In the genomic region with DNA sequence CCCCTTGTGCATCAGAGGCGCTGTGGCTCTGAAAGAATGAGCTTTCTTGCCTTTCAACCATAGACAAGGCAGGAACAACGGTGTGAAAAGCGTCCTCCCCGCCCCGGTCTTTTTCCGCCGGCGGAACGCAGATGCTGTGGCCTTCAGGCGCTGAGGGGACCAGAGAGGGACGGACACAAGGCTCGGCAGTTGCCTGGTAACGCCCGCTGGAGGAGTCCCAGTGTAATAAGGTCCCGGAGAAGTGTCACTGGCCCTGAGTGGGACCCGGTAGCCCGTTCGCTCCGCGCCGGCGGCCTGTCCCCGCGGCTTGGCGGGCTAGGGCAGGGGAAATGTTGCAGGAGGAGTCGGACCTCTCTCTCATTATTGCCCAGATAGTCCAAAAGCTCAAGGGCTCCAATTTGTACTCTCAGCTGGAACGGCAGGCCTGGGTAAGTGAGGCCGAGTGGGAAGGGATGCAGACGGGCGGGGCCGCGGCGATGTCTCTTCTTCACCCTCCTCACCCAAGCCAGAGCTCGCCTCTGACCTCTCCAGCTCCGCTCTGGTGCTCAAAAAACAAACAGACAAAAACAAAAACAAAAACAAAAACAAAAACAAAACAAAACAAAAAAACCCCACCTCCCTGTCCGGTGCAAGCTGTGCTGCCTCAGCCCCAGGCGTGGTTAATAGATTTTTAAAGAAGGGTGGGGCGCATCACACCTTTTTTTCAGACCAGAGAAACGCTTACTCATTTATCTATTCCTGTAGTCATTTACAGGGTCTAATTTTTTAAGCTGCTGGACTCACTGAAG, we compare ENCODE assay signal across 1 cellular context.
TF ChIP-seq lines count a peak whose summit lies in the region.

A gene with protein sequence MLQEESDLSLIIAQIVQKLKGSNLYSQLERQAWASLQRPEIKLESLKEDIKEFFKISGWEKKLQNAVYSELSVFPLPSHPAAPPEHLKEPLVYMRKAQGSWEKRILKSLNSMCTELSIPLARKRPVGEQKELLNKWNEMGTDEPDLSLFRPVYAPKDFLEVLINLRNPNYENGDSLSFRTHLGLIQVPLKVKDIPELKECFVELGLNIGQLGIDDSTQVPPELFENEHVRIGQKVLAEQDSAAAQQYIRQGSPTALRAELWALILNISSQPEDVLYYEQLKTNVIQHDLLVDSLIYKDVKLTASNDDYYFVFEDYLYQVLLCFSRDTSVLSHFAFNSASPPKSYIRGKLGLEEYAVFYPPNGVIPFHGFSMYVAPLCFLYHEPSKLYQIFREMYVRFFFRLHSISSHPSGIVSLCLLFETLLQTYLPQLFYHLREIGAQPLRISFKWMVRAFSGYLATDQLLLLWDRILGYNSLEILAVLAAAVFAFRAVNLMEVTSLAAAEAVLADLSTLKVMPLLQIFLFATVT (plus strand): TSS at position 220 of the 788 bp plus-strand sequence. CDS start 110 bp downstream, at position 330.

TF ChIP-seq in K562, 482 proteins besides CTCF, POLR2A, EP300 and RAD21 (continued from another document and continues in another):
- no peak for TF ChIP-seq IRF9 (tag; IDR thresholded peaks at IDR 0.05)
- TF ChIP-seq ZNF311 (CRISPR knock-in tag; IDR thresholded peaks at IDR 0.05): no peak
- TF ChIP-seq ZNF778 (CRISPR knock-in tag; IDR thresholded peaks at IDR 0.05): no peak
- TF ChIP-seq ATF4 (CRISPR knock-in tag; IDR thresholded peaks at IDR 0.05): peak; percentile 32; the same call in 1 of the 2 replicates
- TF ChIP-seq GABPA (tag; conservative IDR thresholded peaks at IDR 0.05; ENCODE audit: low read depth): peak; percentile 91
- peak; percentile 16 to 98; a peak in 2 of 4 replicates for TF ChIP-seq TRIM24 (IDR thresholded peaks at IDR 0.05)
- no peak for TF ChIP-seq CHD1 (IDR thresholded peaks at IDR 0.05; ENCODE audit: low read length)
- no peak for TF ChIP-seq E2F4 (CRISPR knock-in tag; IDR thresholded peaks at IDR 0.05; ENCODE audit: low read depth)
- peak; percentile 49; the same call in 1 of the 2 replicates for TF ChIP-seq ZBTB33 (CRISPR knock-in tag; IDR thresholded peaks at IDR 0.05)
- TF ChIP-seq ZBTB8A (IDR thresholded peaks at IDR 0.05; ENCODE audit: partially characterized antibody): no peak
- TF ChIP-seq ZNF184 (CRISPR knock-in tag; IDR thresholded peaks at IDR 0.05): no peak
- no peak for TF ChIP-seq ZNF354B (CRISPR knock-in tag; IDR thresholded peaks at IDR 0.05)
- TF ChIP-seq PHB2 (IDR thresholded peaks at IDR 0.05; ENCODE audit: low read depth): no peak
- TF ChIP-seq ZNF586 (CRISPR knock-in tag; conservative IDR thresholded peaks at IDR 0.05): no peak
- no peak for TF ChIP-seq SNAPC5 (CRISPR knock-in tag; IDR thresholded peaks at IDR 0.05)
- TF ChIP-seq SNIP1 (IDR thresholded peaks at IDR 0.05; ENCODE audit: low read depth): no peak
- 0 out of 2 replicates have a peak, but pooled peaks have one; percentile 32 for TF ChIP-seq LCOR (CRISPR knock-in tag; IDR thresholded peaks at IDR 0.05)
- TF ChIP-seq, protein P1, sequence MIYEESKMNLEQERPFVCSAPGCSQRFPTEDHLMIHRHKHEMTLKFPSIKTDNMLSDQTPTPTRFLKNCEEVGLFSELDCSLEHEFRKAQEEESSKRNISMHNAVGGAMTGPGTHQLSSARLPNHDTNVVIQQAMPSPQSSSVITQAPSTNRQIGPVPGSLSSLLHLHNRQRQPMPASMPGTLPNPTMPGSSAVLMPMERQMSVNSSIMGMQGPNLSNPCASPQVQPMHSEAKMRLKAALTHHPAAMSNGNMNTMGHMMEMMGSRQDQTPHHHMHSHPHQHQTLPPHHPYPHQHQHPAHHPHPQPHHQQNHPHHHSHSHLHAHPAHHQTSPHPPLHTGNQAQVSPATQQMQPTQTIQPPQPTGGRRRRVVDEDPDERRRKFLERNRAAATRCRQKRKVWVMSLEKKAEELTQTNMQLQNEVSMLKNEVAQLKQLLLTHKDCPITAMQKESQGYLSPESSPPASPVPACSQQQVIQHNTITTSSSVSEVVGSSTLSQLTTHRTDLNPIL (CRISPR knock-in tag; IDR thresholded peaks at IDR 0.05): no peak
- no peak; the same call in 1 of the 2 replicates for TF ChIP-seq TRIM28 (IDR thresholded peaks at IDR 0.05)
- TF ChIP-seq PTRF (tag; IDR thresholded peaks at IDR 0.05): no peak
- no peak for TF ChIP-seq YBX1 (IDR thresholded peaks at IDR 0.05)
- TF ChIP-seq NFYB (IDR thresholded peaks at IDR 0.05; ENCODE audit: extremely low read depth, insufficient read length): no peak
- no peak for TF ChIP-seq ZNF445 (CRISPR knock-in tag; IDR thresholded peaks at IDR 0.05; ENCODE audit: low read depth)
- peak; percentile 56; the same call in 1 of the 2 replicates for TF ChIP-seq POLR2AphosphoS5 (IDR thresholded peaks at IDR 0.05; ENCODE audit: control insufficient read depth, insufficient read depth, low read depth, low read length)
- no peak for TF ChIP-seq MLX (CRISPR knock-in tag; conservative IDR thresholded peaks at IDR 0.05)
- TF ChIP-seq ZBTB1 (CRISPR knock-in tag; IDR thresholded peaks at IDR 0.05; ENCODE audit: borderline replicate concordance, low read depth): no peak
- TF ChIP-seq SMC3 (conservative IDR thresholded peaks at IDR 0.05; ENCODE audit: insufficient read depth, low read depth, low read length): no peak
- TF ChIP-seq SAFB2 (IDR thresholded peaks at IDR 0.05; ENCODE audit: borderline replicate concordance, low read depth, low read length, severe bottlenecking): no peak
- no peak for TF ChIP-seq SAFB (IDR thresholded peaks at IDR 0.05; ENCODE audit: borderline replicate concordance, low read depth, low read length)
- TF ChIP-seq SIN3B (IDR thresholded peaks at IDR 0.05; ENCODE audit: low read depth): peak; percentile 83
- no peak for TF ChIP-seq FOXA1 (IDR thresholded peaks at IDR 0.05; ENCODE audit: borderline replicate concordance)
- TF ChIP-seq RAD51 (IDR thresholded peaks at IDR 0.05; ENCODE audit: borderline replicate concordance, low read depth): no peak
- peak; percentile 58 for TF ChIP-seq ZNF316 (IDR thresholded peaks at IDR 0.05)
- peak; percentile 51; the same call in 1 of the 2 replicates for TF ChIP-seq SREBF1 (IDR thresholded peaks at IDR 0.05; ENCODE audit: borderline replicate concordance, low read depth, low read length)
- TF ChIP-seq XRCC5 (IDR thresholded peaks at IDR 0.05; ENCODE audit: low read depth, low read length): peak; percentile 96
- TF ChIP-seq, protein P2, sequence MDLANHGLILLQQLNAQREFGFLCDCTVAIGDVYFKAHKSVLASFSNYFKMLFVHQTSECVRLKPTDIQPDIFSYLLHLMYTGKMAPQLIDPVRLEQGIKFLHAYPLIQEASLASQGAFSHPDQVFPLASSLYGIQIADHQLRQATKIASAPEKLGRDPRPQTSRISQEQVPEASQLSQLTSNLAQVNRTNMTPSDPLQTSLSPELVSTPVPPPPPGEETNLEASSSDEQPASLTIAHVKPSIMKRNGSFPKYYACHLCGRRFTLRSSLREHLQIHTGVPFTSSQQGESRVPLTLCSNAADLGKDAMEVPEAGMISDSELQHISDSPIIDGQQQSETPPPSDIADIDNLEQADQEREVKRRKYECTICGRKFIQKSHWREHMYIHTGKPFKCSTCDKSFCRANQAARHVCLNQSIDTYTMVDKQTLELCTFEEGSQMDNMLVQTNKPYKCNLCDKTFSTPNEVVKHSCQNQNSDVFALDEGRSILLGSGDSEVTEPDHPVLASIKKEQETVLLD (IDR thresholded peaks at IDR 0.05): no peak
- TF ChIP-seq HIVEP1 (CRISPR knock-in tag; IDR thresholded peaks at IDR 0.05): no peak
- TF ChIP-seq TRIM25 (IDR thresholded peaks at IDR 0.05; ENCODE audit: borderline replicate concordance): no peak
- TF ChIP-seq PPARD (CRISPR knock-in tag; IDR thresholded peaks at IDR 0.05): no peak
- no peak for TF ChIP-seq E2F3 (CRISPR knock-in tag; IDR thresholded peaks at IDR 0.05)
- no peak for TF ChIP-seq TAL1 (IDR thresholded peaks at IDR 0.05)
- TF ChIP-seq TARDBP (IDR thresholded peaks at IDR 0.05): no peak
- no peak for TF ChIP-seq PREB (CRISPR knock-in tag; IDR thresholded peaks at IDR 0.05)
- TF ChIP-seq TEAD1 (CRISPR knock-in tag; IDR thresholded peaks at IDR 0.05): peak in 1 of 2 experiments; percentile 55; a peak in 1 of 4 replicates
